Comparison of ENCODE assay signal across 9 cellular contexts in genomic region chr22:42635531-42635930, GRCh38.
DNase-seq lines count a peak whose midpoint lies in the region; ATAC-seq and TF ChIP-seq lines count a peak whose summit lies in the region.
"Had no signal": no experiment of that assay in that cellular context is flagged by ENCODE, and none has a peak within 500 bp of the region (broad histone marks: within the 10 kb centered on the region; RNA-seq: fewer than 3 reads in every experiment).

No MANE protein-coding gene starts in this region.

- peaks cover 15% of the 10 kb centered on the region for H3K4me1 ChIP-seq in stomach smooth muscle (ENCODE audit: control insufficient read depth, insufficient read depth, low read length)

- DNase-seq in HPDE6-E6E7 (ENCODE audit: extremely low spot score) (peak; percentile 87), brain microvascular endothelial cell (peak; percentile 85), iris pigment epithelial cell (ENCODE audit: low read depth) (peak; percentile 90), T-helper 1 cell (no peak)
- no peak for DNase-seq in activated naive CD4-positive, alpha-beta T cell treated with Interleukin-2 at 50 U/mL for 16 hours
- DNase-seq: activated CD8-positive, alpha-beta memory T cell treated with anti-CD3 and anti-CD28 coated beads, Interleukin-2, amount 10 ng/mL, durations not matched to agents 7 days and 5 days had no signal

- peaks cover 24% of the 10 kb centered on the region for H3K36me3 ChIP-seq in brain microvascular endothelial cell (replicated peaks)
- peaks cover 29 to 32% of the 10 kb centered on the region in 2 donors for H3K36me3 ChIP-seq in stomach smooth muscle (ENCODE audit: control insufficient read depth in 2 of 2, insufficient read depth in 2 of 2, low read length in 2 of 2)

- H3K4me3 ChIP-seq in brain microvascular endothelial cell (ENCODE audit: low read depth, low read length) (no peak overlapping the region), stomach smooth muscle (ENCODE audit: low read length in 2 of 2) (no peak overlapping the region)

- H3K27ac ChIP-seq in brain microvascular endothelial cell (peak overlapping the region; percentile 78), stomach smooth muscle (ENCODE audit: low read length) (peak overlapping the region; percentile 60)

- no peaks in the 10 kb centered on the region for H3K9me3 ChIP-seq in stomach smooth muscle (ENCODE audit: control insufficient read depth in 2 of 2, low read length in 2 of 2)

- ATAC-seq in GM19395 (IDR thresholded peaks at IDR 0.05; ENCODE audit: unreplicated experiment) (no peak), HG02884 (IDR thresholded peaks at IDR 0.05; ENCODE audit: unreplicated experiment) (no peak)
- ATAC-seq: activated CD8-positive, alpha-beta memory T cell treated with anti-CD3 and anti-CD28 coated beads, Interleukin-2, amount 10 ng/mL, durations not matched to agents 7 days and 5 days had no signal

- H3K27me3 ChIP-seq in brain microvascular endothelial cell (replicated peaks) (no peaks in the 10 kb centered on the region), stomach smooth muscle (ENCODE audit: control insufficient read depth in 1 of 2, insufficient read depth in 2 of 2, low read length in 2 of 2) (no peaks in the 10 kb centered on the region)

- H3K9ac ChIP-seq in stomach smooth muscle (ENCODE audit: low read length in 2 of 2), result no peak overlapping the region

- in situ Hi-C loops in brain microvascular endothelial cell (cut with HindIII; ENCODE audit: low pct_ligation_motif_present, low sequenced_read_pairs), result loop anchor here (25.0 kb wide), 1 partner anchor 177 kb away; no protein-coding TSS in a partner anchor

- TF ChIP-seq CTCF in brain microvascular endothelial cell (IDR thresholded peaks at IDR 0.05; ENCODE audit: low read depth, low read length, missing control alignments), result no peak

Comparison
In these comparisons a context has a peak if more than half of its experiments do, and no peak if none do; other contexts are left out.
1. DNase-seq: peak in HPDE6-E6E7 (single experiment), brain microvascular endothelial cell (single experiment) and iris pigment epithelial cell (single experiment); none in T-helper 1 cell (0 of 5) and activated naive CD4-positive, alpha-beta T cell treated with Interleukin-2 at 50 U/mL for 16 hours (single experiment).